1 cellular context compared by ENCODE assay signal in genomic region chr11:65858354-65859133, GRCh38.
TF ChIP-seq lines count a peak whose summit lies in the region.

No MANE protein-coding gene starts in this region.

TF ChIP-seq in K562, 482 proteins besides CTCF, POLR2A, EP300 and RAD21 (continued from another document and continues in another):
- no peak for TF ChIP-seq ZBTB40 (IDR thresholded peaks at IDR 0.05)
- TF ChIP-seq ZBTB40 (CRISPR knock-in tag; IDR thresholded peaks at IDR 0.05) = no peak
- TF ChIP-seq TCF7 (IDR thresholded peaks at IDR 0.05; ENCODE audit: borderline replicate concordance) = no peak
- 0 out of 2 replicates have a peak, but pooled peaks have one; percentile 23 for TF ChIP-seq ZNF431 (CRISPR knock-in tag; IDR thresholded peaks at IDR 0.05)
- TF ChIP-seq RHOXF2B (CRISPR knock-in tag; conservative IDR thresholded peaks at IDR 0.05) = no peak
- no peak for TF ChIP-seq ATF1 (CRISPR knock-in tag; IDR thresholded peaks at IDR 0.05)
- peak; percentile 65 for TF ChIP-seq ATF1 (tag; IDR thresholded peaks at IDR 0.05)
- TF ChIP-seq ERF (CRISPR knock-in tag; IDR thresholded peaks at IDR 0.05) = no peak
- no peak for TF ChIP-seq UBTF (IDR thresholded peaks at IDR 0.05; ENCODE audit: borderline replicate concordance in 1 of 2, low read depth in 2 of 2, low read length in 2 of 2)
- TF ChIP-seq ZNF133 (CRISPR knock-in tag; IDR thresholded peaks at IDR 0.05) = no peak
- TF ChIP-seq ETV6 (IDR thresholded peaks at IDR 0.05; ENCODE audit: borderline replicate concordance in 1 of 2, low read depth in 2 of 2, low read length in 1 of 2) = no peak
- TF ChIP-seq ETV6 (CRISPR knock-in tag; IDR thresholded peaks at IDR 0.05; ENCODE audit: borderline replicate concordance) = no peak
- no peak for TF ChIP-seq ILF3 (IDR thresholded peaks at IDR 0.05; ENCODE audit: borderline replicate concordance)
- peak; percentile 15; the same call in 1 of the 2 replicates for TF ChIP-seq POLR2AphosphoS5 (IDR thresholded peaks at IDR 0.05; ENCODE audit: control insufficient read depth, insufficient read depth, low read depth, low read length)
- peak; percentile 15; the same call in 1 of the 2 replicates for TF ChIP-seq NBN (IDR thresholded peaks at IDR 0.05; ENCODE audit: low read depth)
- TF ChIP-seq ZNF232 (CRISPR knock-in tag; IDR thresholded peaks at IDR 0.05) = no peak
- TF ChIP-seq ARNT (IDR thresholded peaks at IDR 0.05) = peak in 1 of 2 experiments; percentile 59; a peak in 1 of 4 replicates
- TF ChIP-seq MTA1 (IDR thresholded peaks at IDR 0.05; ENCODE audit: borderline replicate concordance) = no peak
- no peak for TF ChIP-seq ATF6 (CRISPR knock-in tag; IDR thresholded peaks at IDR 0.05)
- TF ChIP-seq ZNF184 (CRISPR knock-in tag; IDR thresholded peaks at IDR 0.05) = no peak
- TF ChIP-seq ZNF134 (CRISPR knock-in tag; conservative IDR thresholded peaks at IDR 0.05) = no peak
- TF ChIP-seq CHD1 (IDR thresholded peaks at IDR 0.05; ENCODE audit: low read length) = peak; percentile 96
- no peak for TF ChIP-seq BMI1 (IDR thresholded peaks at IDR 0.05; ENCODE audit: low read length)
- no peak for TF ChIP-seq FUS (optimal IDR thresholded peaks at IDR 0.05; ENCODE audit: low read depth, low read length)
- TF ChIP-seq KDM4B (IDR thresholded peaks at IDR 0.05; ENCODE audit: borderline replicate concordance in 2 of 2, low read depth in 1 of 2) = no peak
- TF ChIP-seq ZBTB49 (CRISPR knock-in tag; IDR thresholded peaks at IDR 0.05; ENCODE audit: borderline replicate concordance) = no peak
- no peak; the same call in 1 of the 2 replicates for TF ChIP-seq TFAP4 (CRISPR knock-in tag; IDR thresholded peaks at IDR 0.05; ENCODE audit: borderline replicate concordance)
- 0 out of 4 replicates have a peak, but pooled peaks of 1 of the 2 experiments have one; percentile 22 for TF ChIP-seq FOXK2 (conservative IDR thresholded peaks at IDR 0.05 in 1 of 2, IDR thresholded peaks at IDR 0.05 in 1 of 2; ENCODE audit: low read depth in 2 of 2)
- peak; percentile 96 for TF ChIP-seq POLR2H (tag; IDR thresholded peaks at IDR 0.05; ENCODE audit: low read depth)
- TF ChIP-seq ZNF830 (CRISPR knock-in tag; IDR thresholded peaks at IDR 0.05) = no peak
- peak; percentile 4; the same call in 1 of the 2 replicates for TF ChIP-seq OTX1 (CRISPR knock-in tag; IDR thresholded peaks at IDR 0.05)
- TF ChIP-seq FOXK1 (CRISPR knock-in tag; IDR thresholded peaks at IDR 0.05; ENCODE audit: borderline replicate concordance) = no peak
- no peak for TF ChIP-seq ID3 (CRISPR knock-in tag; IDR thresholded peaks at IDR 0.05)
- no peak for TF ChIP-seq ID3 (tag; IDR thresholded peaks at IDR 0.05)
- peak in 1 of 2 experiments; percentile 34; a peak in 2 of 4 replicates for TF ChIP-seq SIN3A (IDR thresholded peaks at IDR 0.05; ENCODE audit: borderline replicate concordance in 2 of 2, control insufficient read depth in 1 of 2, low read depth in 2 of 2, low read length in 2 of 2)
- TF ChIP-seq HNRNPH1 (optimal IDR thresholded peaks at IDR 0.05; ENCODE audit: low read depth, low read length) = no peak
- TF ChIP-seq KLF16 (IDR thresholded peaks at IDR 0.05) = no peak
- no peak for TF ChIP-seq DEAF1 (CRISPR knock-in tag; IDR thresholded peaks at IDR 0.05)
- peak in 1 of 3 experiments; percentile 70 for TF ChIP-seq YY1 (IDR thresholded peaks at IDR 0.05; ENCODE audit: borderline replicate concordance in 1 of 3, control insufficient read depth in 1 of 3, extremely low read depth in 1 of 3, insufficient read depth in 3 of 3, insufficient read length in 1 of 3, insufficient replicate concordance in 2 of 3, low read depth in 1 of 3, low read length in 2 of 3)
- TF ChIP-seq SFPQ (IDR thresholded peaks at IDR 0.05; ENCODE audit: low read depth, low read length) = no peak
